In genomic region chr16:50916040-50916439, GRCh38 we compare ENCODE assay signal across 23 cellular contexts.
"Had no signal": no experiment of that assay in that cellular context is flagged by ENCODE, and none has a peak within 500 bp of the region (broad histone marks: within the 10 kb centered on the region; RNA-seq: fewer than 3 reads in every experiment).

No MANE protein-coding gene starts in this region.

- ATAC-seq: mucosa of descending colon; naive thymus-derived CD4-positive, alpha-beta T cell; natural killer cell treated with Interleukin-12 subunit alpha and Interleukin-12 subunit beta and Interleukin-15 and Interleukin-18, amount 100 ng/mL, for 72 hours; right lobe of liver; stimulated activated naive B cell treated with anti-CD40 and anti-IgM and Interleukin-4, amounts not matched to agents 10 μg/mL and 1 μg/mL and 100 μg/mL, for 72 hours; stimulated activated naive CD8-positive, alpha-beta T cell treated with anti-CD3 and anti-CD28 coated beads, Interleukin-15, Interleukin-2, amounts not matched to agents 100 U/mL and 50 U/mL, for 24 hours; upper lobe of right lung had no signal

- H3K4me3 ChIP-seq: left ventricle myocardium inferior, lung, mucosa of descending colon, ovary, right atrium auricular region, right lobe of liver, smooth muscle cell, stomach, testis, thyroid gland, transverse colon, upper lobe of right lung had no signal

- H3K4me1 ChIP-seq: left ventricle myocardium inferior, right atrium auricular region, stomach, testis, thyroid gland, transverse colon, upper lobe of right lung had no signal

- FAIRE-seq: islet of Langerhans, urothelium cell line had no signal

- H3K9me3 ChIP-seq: left ventricle myocardium inferior, mucosa of descending colon, ovary, right atrium auricular region, right lobe of liver, stomach, testis, thyroid gland, transverse colon, upper lobe of right lung had no signal

- H3K4me2 ChIP-seq: smooth muscle cell had no signal

- H3K27me3 ChIP-seq: ovary, right atrium auricular region, right lobe of liver, testis, thyroid gland, transverse colon had no signal

- DNase-seq: hypothalamus; immature natural killer cell; left ventricle myocardium inferior; midbrain; mucosa of descending colon; naive thymus-derived CD4-positive, alpha-beta T cell; ovary; right lobe of liver; stimulated activated CD4-positive, alpha-beta T cell treated with anti-CD3 and anti-CD28 coated beads, Interleukin-1b, Interleukin-23, amount 100 ng/mL, for 48 hours; stimulated activated CD4-positive, alpha-beta T cell treated with anti-CD3 and anti-CD28 coated beads, Interleukin-2, amount 100 ng/mL, for 48 hours; stimulated activated naive B cell treated with anti-CD40 and anti-IgM and Interleukin-4, amounts not matched to agents 10 μg/mL and 1 μg/mL and 100 μg/mL, for 72 hours; stimulated activated naive CD8-positive, alpha-beta T cell treated with anti-CD3 and anti-CD28 coated beads, Interleukin-15, Interleukin-2, amounts not matched to agents 100 U/mL and 50 U/mL, for 24 hours; stomach; testis; thyroid gland; transverse colon; upper lobe of right lung had no signal

- H3K27ac ChIP-seq: left ventricle myocardium inferior, ovary, right atrium auricular region, right lobe of liver, stomach, testis, thyroid gland, transverse colon, upper lobe of right lung had no signal

- H3K36me3 ChIP-seq: left ventricle myocardium inferior, ovary, right atrium auricular region, right lobe of liver, stomach, thyroid gland, transverse colon, upper lobe of right lung had no signal
